ENCODE assay signal across 8 cellular contexts in genomic region chr19:10749435-10750384, GRCh38. TPM values are rescaled to one million over a fixed set of nuclear protein-coding genes. Genes with fewer than 3 reads are reported as not detected.
DNase-seq lines count a peak whose midpoint lies in the region; ATAC-seq and TF ChIP-seq lines count a peak whose summit lies in the region.

No MANE protein-coding gene starts in this region.

- H3K27ac ChIP-seq in C4-2B (peak overlapping the region; percentile 82), Panc1 (ENCODE audit: low read length) (peak overlapping the region; percentile 74), parathyroid adenoma (peak overlapping the region; percentile 55), brain microvascular endothelial cell (no peak overlapping the region)

- in situ Hi-C loops in Panc1 (cut with HindIII; ENCODE audit: low pct_unique_long_range_greater_than_20kb, low sequenced_read_pairs) (no loop called here), brain microvascular endothelial cell (cut with HindIII; ENCODE audit: low pct_ligation_motif_present, low sequenced_read_pairs) (no loop called here), G401 (cut with HindIII; ENCODE audit: low sequenced_read_pairs) (no loop called here)

- peaks cover 31% of the 10 kb centered on the region for H3K4me1 Mint-ChIP-seq in endothelial cell (ENCODE audit: unreplicated experiment)

- peaks cover 61% of the 10 kb centered on the region for H3K79me2 ChIP-seq in parathyroid adenoma

- no peaks in the 10 kb centered on the region for H3K36me3 Mint-ChIP-seq in endothelial cell (ENCODE audit: low read depth, unreplicated experiment)

- POLR2A ChIA-PET in Panc1 (lab: Charles Lee) = no interaction called here

- TF ChIP-seq CTCF in C4-2B (conservative IDR thresholded peaks at IDR 0.05) (no peak), Panc1 (IDR thresholded peaks at IDR 0.05) (no peak), endothelial cell (IDR thresholded peaks at IDR 0.05; ENCODE audit: unreplicated experiment) (no peak), parathyroid adenoma (IDR thresholded peaks at IDR 0.05) (no peak), brain microvascular endothelial cell (IDR thresholded peaks at IDR 0.05; ENCODE audit: low read depth, low read length, missing control alignments) (no peak)

- intact Hi-C loops in Panc1 (cut with micrococcal nuclease; ENCODE audit: unreplicated experiment) = no loop called here

- H3K36me3 ChIP-seq in Panc1 (ENCODE audit: control insufficient read depth, insufficient read depth, low read length) (no peaks in the 10 kb centered on the region), parathyroid adenoma (ENCODE audit: control insufficient read depth, insufficient read depth, low read length) (no peaks in the 10 kb centered on the region), brain microvascular endothelial cell (replicated peaks) (no peaks in the 10 kb centered on the region)

- no peaks in the 10 kb centered on the region for H3K9me3 ChIP-seq in Panc1 (ENCODE audit: control insufficient read depth, insufficient read depth, low read depth, low read length)
- no peaks in the 10 kb centered on the region for H3K9me3 ChIP-seq in parathyroid adenoma (ENCODE audit: control insufficient read depth, low read length)

- CTCF ChIA-PET in Panc1 (lab: Charles Lee) = no interaction called here

- peaks cover 18% of the 10 kb centered on the region for H3K27me3 Mint-ChIP-seq in endothelial cell (ENCODE audit: unreplicated experiment)

- no peaks in the 10 kb centered on the region for H3K9me3 Mint-ChIP-seq in endothelial cell (ENCODE audit: unreplicated experiment)

- H3K4me2 ChIP-seq in parathyroid adenoma (ENCODE audit: low read length) = peak overlapping the region; percentile 4

- peaks cover 46% of the 10 kb centered on the region for H3K4me1 ChIP-seq in Panc1 (ENCODE audit: control insufficient read depth, insufficient read depth, low read length)
- H3K4me1 ChIP-seq in parathyroid adenoma = peaks cover 14% of the 10 kb centered on the region

- H3K27me3 ChIP-seq in Panc1 (ENCODE audit: control insufficient read depth, insufficient read depth, low read length) (no peaks in the 10 kb centered on the region), parathyroid adenoma (ENCODE audit: control insufficient read depth, insufficient read depth, low read length) (no peaks in the 10 kb centered on the region), brain microvascular endothelial cell (replicated peaks) (no peaks in the 10 kb centered on the region)

- DNase-seq in Panc1 (ENCODE audit: low read depth, low spot score) (no peak), endothelial cell (ENCODE audit: low spot score) (no peak), cerebellar nuclear complex (lab: John Stamatoyannopoulos, UW) (no peak), brain microvascular endothelial cell (no peak), RKO (ENCODE audit: low spot score) (no peak), G401 (ENCODE audit: low spot score) (no peak)

- no peak overlapping the region for H3K4me3 Mint-ChIP-seq in endothelial cell (ENCODE audit: unreplicated experiment)

- H2AFZ ChIP-seq in parathyroid adenoma = no peak overlapping the region

- ATAC-seq in Panc1 = peak; percentile 13

- H3K27ac Mint-ChIP-seq in endothelial cell (ENCODE audit: unreplicated experiment) = peak overlapping the region; percentile 57

- no peak overlapping the region for H3K9ac ChIP-seq in parathyroid adenoma

- H3K4me3 ChIP-seq in Panc1 (ENCODE audit: low read depth in 2 of 2, low read length in 2 of 2) = no peak overlapping the region
- no peak overlapping the region for H3K4me3 ChIP-seq in parathyroid adenoma (ENCODE audit: low read depth, low read length)
- H3K4me3 ChIP-seq in brain microvascular endothelial cell (ENCODE audit: low read depth, low read length) = no peak overlapping the region

- no TSS peak for BruUV-seq in Panc1 (replicated peaks; lab: Mats Ljungman, UMichigan)

RNA-seq across cellular contexts. Expression of gene DNM2, which starts 31.8 kb away (rescaled TPM):
- total RNA-seq in Panc1 (2021; ENCODE audit: unreplicated experiment) = 125 TPM
- 163 TPM for polyA plus RNA-seq in Panc1 (2012; ENCODE audit: insufficient read length)
- total RNA-seq in endothelial cell (ENCODE audit: unreplicated experiment) = 184 TPM
- total RNA-seq in G401 (2014; rRNA removed; shearing (Covaris generic)) = 90.2 and 121 TPM in 2 replicates

RNA-seq across cellular contexts. Expression of gene QTRT1, which starts 48.5 kb away (rescaled TPM):
- total RNA-seq in Panc1 (2021; ENCODE audit: unreplicated experiment) = 69.9 TPM
- polyA plus RNA-seq in Panc1 (2012; ENCODE audit: insufficient read length) = 67.0 TPM
- 32.5 TPM for total RNA-seq in endothelial cell (ENCODE audit: unreplicated experiment)
- total RNA-seq in G401 (2014; rRNA removed; shearing (Covaris generic)) = 85.4 and 93.4 TPM in 2 replicates
